9 cellular contexts compared by ENCODE assay signal in the genomic region with DNA sequence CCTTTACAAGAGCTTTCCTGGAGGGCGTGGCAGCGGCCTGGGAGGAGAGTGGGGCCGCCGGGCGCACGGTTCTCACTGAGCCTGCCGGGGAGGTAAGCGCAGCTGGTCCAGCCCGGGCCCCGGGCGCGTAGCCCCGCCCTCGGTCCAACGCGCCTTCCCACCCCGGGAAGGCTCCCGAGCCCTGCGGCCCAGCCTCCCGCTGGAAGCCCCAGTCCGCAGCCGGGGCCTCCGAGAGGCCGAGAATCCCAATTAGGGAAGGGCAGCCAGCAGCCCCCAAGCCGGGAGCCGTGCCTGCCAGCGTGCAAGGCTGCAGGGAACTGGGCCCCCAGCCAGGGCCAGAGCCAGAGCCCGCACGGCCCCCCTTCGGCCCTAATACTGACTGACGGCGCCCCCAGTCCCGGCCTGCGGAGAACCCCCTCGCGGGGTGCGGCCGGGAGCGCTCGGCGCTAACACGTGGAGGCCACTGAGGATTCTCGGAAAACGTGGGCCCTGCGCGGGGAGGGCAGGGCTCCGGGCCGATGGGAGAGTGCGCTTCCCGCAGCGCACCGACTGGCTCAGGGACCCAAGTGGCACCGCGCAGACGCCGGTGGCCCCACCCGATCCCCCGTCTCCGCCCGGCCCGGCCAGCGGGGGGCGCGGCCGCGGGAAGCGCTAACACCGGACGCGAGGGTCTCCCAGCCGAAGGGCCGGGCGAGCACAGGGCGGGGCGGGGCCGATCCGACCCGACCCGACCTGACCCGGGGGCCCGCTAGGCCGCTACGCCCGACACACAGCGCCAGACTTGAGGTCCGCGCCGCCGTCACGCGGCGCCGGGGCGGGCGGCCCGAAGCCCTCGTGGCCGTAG. TPM values are rescaled to one million over a fixed set of nuclear protein-coding genes. Genes with fewer than 3 reads are reported as not detected.
A peak's percentile ranks its signal among the peaks of the same experiment; 100 is the strongest.
DNase-seq lines count a peak whose midpoint lies in the region; ATAC-seq and TF ChIP-seq lines count a peak whose summit lies in the region.
"Had no signal": no experiment of that assay in that cellular context is flagged by ENCODE, and none has a peak within 500 bp of the region (broad histone marks: within the 10 kb centered on the region; RNA-seq: fewer than 3 reads in every experiment).

No MANE protein-coding gene starts in this region.

- no peaks in the 10 kb centered on the region for H3K9me3 Mint-ChIP-seq in activated CD4-positive, alpha-beta memory T cell treated with anti-CD3 and anti-CD28 coated beads for 36 hours
- H3K9me3 Mint-ChIP-seq: activated B cell treated with CpG ODN at 0.5 μM for 24 hours had no signal

- TF ChIP-seq CTCF in upper lobe of right lung (IDR thresholded peaks at IDR 0.05) = no peak

- H3K9me3 ChIP-seq in mucosa of rectum (ENCODE audit: control insufficient read depth in 2 of 2, low read length in 2 of 2) = no peaks in the 10 kb centered on the region
- H3K9me3 ChIP-seq in upper lobe of right lung = no peaks in the 10 kb centered on the region

- H3K27me3 ChIP-seq in mucosa of rectum (ENCODE audit: control insufficient read depth in 2 of 2, insufficient read depth in 2 of 2, low read length in 2 of 2) (no peaks in the 10 kb centered on the region), upper lobe of right lung (no peaks in the 10 kb centered on the region)

- no peak overlapping the region for H3K4me3 Mint-ChIP-seq in activated CD4-positive, alpha-beta memory T cell treated with anti-CD3 and anti-CD28 coated beads for 36 hours
- H3K4me3 Mint-ChIP-seq: activated B cell treated with CpG ODN at 0.5 μM for 24 hours had no signal

- CTCF ChIA-PET in activated CD4-positive, alpha-beta memory T cell treated with anti-CD3 and anti-CD28 coated beads for 36 hours (lab: Charles Lee) = no interaction called here

- peaks cover 4% of the 10 kb centered on the region in 2 donors for H3K36me3 ChIP-seq in mucosa of rectum (ENCODE audit: control insufficient read depth in 2 of 2, insufficient read depth in 2 of 2, low read length in 2 of 2)
- H3K36me3 ChIP-seq in upper lobe of right lung = peaks cover 9% of the 10 kb centered on the region

- ATAC-seq in upper lobe of right lung = peak; percentile 33
- no peak for ATAC-seq in GM21723 (IDR thresholded peaks at IDR 0.05; ENCODE audit: unreplicated experiment)

- H3K27ac ChIP-seq in mucosa of rectum (ENCODE audit: low read depth in 2 of 2, low read length in 2 of 2) (no peak overlapping the region), upper lobe of right lung (no peak overlapping the region)

- H3K27ac Mint-ChIP-seq in activated CD4-positive, alpha-beta memory T cell treated with anti-CD3 and anti-CD28 coated beads for 36 hours = no peak overlapping the region
- H3K27ac Mint-ChIP-seq: activated B cell treated with CpG ODN at 0.5 μM for 24 hours had no signal

- DNase-seq in NCI-H2081 (lab: John Stamatoyannopoulos, UW) (peak; percentile 15 to 67), NCI-H2081 treated with DMSO at 0.1 percent for 48 hours (lab: John Stamatoyannopoulos, UW) (no peak), fibroblast of gingiva (ENCODE audit: low read depth) (peak; percentile 27), upper lobe of right lung (no peak), SKM-1 treated with dmso at 0.1 percent for 144 hours (lab: John Stamatoyannopoulos, UW; ENCODE audit: unreplicated experiment) (no peak)
- DNase-seq in activated CD4-positive, alpha-beta memory T cell treated with anti-CD3 and anti-CD28 coated beads for 36 hours = no peak
- DNase-seq: activated B cell treated with CpG ODN at 0.5 μM for 24 hours had no signal

- intact Hi-C loops in upper lobe of right lung (cut with DNase I) = no loop called here
- intact Hi-C loops in activated CD4-positive, alpha-beta memory T cell treated with anti-CD3 and anti-CD28 coated beads for 36 hours (cut with micrococcal nuclease) = loop anchor here (10.0 kb wide), 1 partner anchor 122 kb away; no protein-coding TSS in a partner anchor

- H3K4me3 ChIP-seq in mucosa of rectum (ENCODE audit: low read length in 2 of 2) (peak overlapping the region; percentile 20 to 59), upper lobe of right lung (peak overlapping the region; percentile 39)

- POLR2A ChIA-PET in activated CD4-positive, alpha-beta memory T cell treated with anti-CD3 and anti-CD28 coated beads for 36 hours (lab: Charles Lee) = no interaction called here

- no peaks in the 10 kb centered on the region for H3K27me3 Mint-ChIP-seq in activated CD4-positive, alpha-beta memory T cell treated with anti-CD3 and anti-CD28 coated beads for 36 hours
- H3K27me3 Mint-ChIP-seq: activated B cell treated with CpG ODN at 0.5 μM for 24 hours had no signal

- no peaks in the 10 kb centered on the region for H3K36me3 Mint-ChIP-seq in activated CD4-positive, alpha-beta memory T cell treated with anti-CD3 and anti-CD28 coated beads for 36 hours

- peaks cover 24 to 29% of the 10 kb centered on the region in 2 donors for H3K4me1 ChIP-seq in mucosa of rectum (ENCODE audit: control insufficient read depth in 2 of 2, insufficient read depth in 2 of 2, low read length in 2 of 2)
- peaks cover 10% of the 10 kb centered on the region for H3K4me1 ChIP-seq in upper lobe of right lung

- H3K9ac ChIP-seq in mucosa of rectum (ENCODE audit: low read depth in 1 of 2, low read length in 2 of 2) = no peak overlapping the region

- peaks cover 3% of the 10 kb centered on the region for H3K4me1 Mint-ChIP-seq in activated CD4-positive, alpha-beta memory T cell treated with anti-CD3 and anti-CD28 coated beads for 36 hours (ENCODE audit: low read depth)

RNA-seq across cellular contexts. Expression of a gene that starts 5.7 kb away (rescaled TPM):
- 9.5 TPM for total RNA-seq in upper lobe of right lung
- total RNA-seq in activated CD4-positive, alpha-beta memory T cell treated with anti-CD3 and anti-CD28 coated beads for 36 hours = 1 to 10 TPM; 1.3 to 1.5 TPM

RNA-seq across cellular contexts. Expression of a gene that starts 50.4 kb away (rescaled TPM):
- total RNA-seq in upper lobe of right lung = 20.3 TPM
- 10 to 100 TPM; 27.9 to 29.3 TPM for total RNA-seq in activated CD4-positive, alpha-beta memory T cell treated with anti-CD3 and anti-CD28 coated beads for 36 hours

Comparison
In these comparisons a context has a peak if more than half of its experiments do, and no peak if none do; other contexts are left out.
1. DNase-seq: peak in NCI-H2081 (2 of 2) and fibroblast of gingiva (single experiment); none in NCI-H2081 treated with DMSO at 0.1 percent for 48 hours (single experiment), upper lobe of right lung (single experiment), activated CD4-positive, alpha-beta memory T cell treated with anti-CD3 and anti-CD28 coated beads for 36 hours (single experiment) and SKM-1 treated with dmso at 0.1 percent for 144 hours (single experiment).